ENCODE assay signal across 13 cellular contexts in genomic region chr7:76333388-76334101, GRCh38. TPM values are rescaled to one million over a fixed set of nuclear protein-coding genes. Genes with fewer than 3 reads are reported as not detected.
DNase-seq lines count a peak whose midpoint lies in the region; ATAC-seq and TF ChIP-seq lines count a peak whose summit lies in the region.
"Had no signal": no experiment of that assay in that cellular context is flagged by ENCODE, and none has a peak within 500 bp of the region (broad histone marks: within the 10 kb centered on the region; RNA-seq: fewer than 3 reads in every experiment).

No MANE protein-coding gene starts in this region.

- ATAC-seq in right lobe of liver = peak; percentile 85 to 89 (median 86)
- no peak for ATAC-seq in stimulated activated naive B cell treated with anti-CD40 and anti-IgM and Interleukin-4, amounts not matched to agents 10 μg/mL and 1 μg/mL and 100 μg/mL, for 72 hours (replicated peaks)
- no peak for ATAC-seq in HG03280 (IDR thresholded peaks at IDR 0.05; ENCODE audit: unreplicated experiment)
- no peak for ATAC-seq in HG03521 (IDR thresholded peaks at IDR 0.05; ENCODE audit: unreplicated experiment)
- ATAC-seq in foreskin keratinocyte = no peak
- no peak for ATAC-seq in GM21529 (IDR thresholded peaks at IDR 0.05; ENCODE audit: unreplicated experiment)

- H3K4me3 ChIP-seq in dorsolateral prefrontal cortex = no peak overlapping the region
- no peak overlapping the region for H3K4me3 ChIP-seq in right lobe of liver
- H3K4me3 ChIP-seq: SJCRH30 had no signal

- peaks cover 35 to 56% of the 10 kb centered on the region in 2 donors for H3K4me1 Mint-ChIP-seq in stimulated activated naive B cell treated with anti-CD40 and anti-IgM and Interleukin-4, amounts not matched to agents 10 μg/mL and 1 μg/mL and 100 μg/mL, for 72 hours

- H3K27me3 ChIP-seq in dorsolateral prefrontal cortex (no peaks in the 10 kb centered on the region), right lobe of liver (no peaks in the 10 kb centered on the region), foreskin keratinocyte (no peaks in the 10 kb centered on the region)
- H3K27me3 ChIP-seq: SJCRH30 had no signal

- H3K9me3 ChIP-seq in right lobe of liver = no peaks in the 10 kb centered on the region
- H3K9me3 ChIP-seq: SJCRH30 had no signal

- peak overlapping the region; percentile 85 for H3K27ac Mint-ChIP-seq in stimulated activated naive B cell treated with anti-CD40 and anti-IgM and Interleukin-4, amounts not matched to agents 10 μg/mL and 1 μg/mL and 100 μg/mL, for 72 hours

- WGBS in right lobe of liver (ENCODE audit: insufficient coverage, low coverage, low lambda C conversion rate, missing lambda C conversion rate) = 36% methylated on average over 14 of the region's 14 CpGs

- H3K9me3 Mint-ChIP-seq in stimulated activated naive B cell treated with anti-CD40 and anti-IgM and Interleukin-4, amounts not matched to agents 10 μg/mL and 1 μg/mL and 100 μg/mL, for 72 hours = no peaks in the 10 kb centered on the region

- peaks cover 0 to 14% (median 6%) of the 10 kb centered on the region in 4 donors for H3K36me3 ChIP-seq in right lobe of liver

- H3K27ac ChIP-seq in dorsolateral prefrontal cortex (peak overlapping the region in 32 of 59 donors; percentile 0 to 57 (median 28)), right lobe of liver (peak overlapping the region in 2 of 3 donors; percentile 23 to 38), foreskin keratinocyte (no peak overlapping the region)
- H3K27ac ChIP-seq: SJCRH30 had no signal

- H3K27me3 Mint-ChIP-seq in stimulated activated naive B cell treated with anti-CD40 and anti-IgM and Interleukin-4, amounts not matched to agents 10 μg/mL and 1 μg/mL and 100 μg/mL, for 72 hours = no peaks in the 10 kb centered on the region

- H3K4me3 Mint-ChIP-seq in stimulated activated naive B cell treated with anti-CD40 and anti-IgM and Interleukin-4, amounts not matched to agents 10 μg/mL and 1 μg/mL and 100 μg/mL, for 72 hours = no peak overlapping the region

- no peak for TF ChIP-seq POLR2A in right lobe of liver (IDR thresholded peaks at IDR 0.05)

- H3K4me1 ChIP-seq in right lobe of liver (peaks cover 0 to 48% (median 13%) of the 10 kb centered on the region in 4 donors), foreskin keratinocyte (peaks cover under 1% of the 10 kb centered on the region)
- H3K4me1 ChIP-seq: SJCRH30 had no signal

- peaks cover 24 to 40% of the 10 kb centered on the region in 2 donors for H3K36me3 Mint-ChIP-seq in stimulated activated naive B cell treated with anti-CD40 and anti-IgM and Interleukin-4, amounts not matched to agents 10 μg/mL and 1 μg/mL and 100 μg/mL, for 72 hours

- DNase-seq in NCI-H69 (lab: John Stamatoyannopoulos, UW) = peak; percentile 29
- peak in 2 of 10 donors; percentile 22 to 34 for DNase-seq in dorsolateral prefrontal cortex
- peak in 2 of 3 donors; percentile 41 to 79 for DNase-seq in right lobe of liver
- no peak for DNase-seq in stimulated activated naive B cell treated with anti-CD40 and anti-IgM and Interleukin-4, amounts not matched to agents 10 μg/mL and 1 μg/mL and 100 μg/mL, for 72 hours
- no peak for DNase-seq in foreskin keratinocyte
- DNase-seq: amygdala, COR-L47, mammary epithelial cell, NCI-H2107, SJCRH30 had no signal

- intact Hi-C loops in dorsolateral prefrontal cortex (cut with DNase I) (no loop called here), right lobe of liver (cut with DNase I) (no loop called here)

- no peak for TF ChIP-seq CTCF in dorsolateral prefrontal cortex (IDR thresholded peaks at IDR 0.05 in 54 of 56, conservative IDR thresholded peaks at IDR 0.05 in 2 of 56; ENCODE audit: low read depth in 1 of 56, partially characterized antibody in 56 of 56)
- TF ChIP-seq CTCF in right lobe of liver (IDR thresholded peaks at IDR 0.05) = no peak
- no peak for TF ChIP-seq CTCF in foreskin keratinocyte (conservative IDR thresholded peaks at IDR 0.05)

RNA-seq across cellular contexts. Expression of gene YWHAG, which starts 25.2 kb away (rescaled TPM):
- total RNA-seq in dorsolateral prefrontal cortex (100 to 1,000 TPM; 221 to 937 (median 675) TPM), right lobe of liver (10 to 100 TPM; 43.5 to 69.1 (median 58.4) TPM), foreskin keratinocyte (195 and 216 TPM in 2 replicates)
- 70.5 and 89.6 TPM in 2 replicates for polyA plus RNA-seq in foreskin keratinocyte

RNA-seq across cellular contexts. Expression of gene HSPB1, which starts 31.1 kb away (rescaled TPM):
- total RNA-seq in dorsolateral prefrontal cortex (1,000 to 10,000 TPM in 8 of 120 experiments, 100 to 1,000 TPM in 110, 10 to 100 TPM in 2; 98.5 to 2,404 (median 228) TPM), right lobe of liver (100 to 1,000 TPM in 5 of 6 experiments, 10 to 100 TPM in 1; 64.4 to 275 (median 234) TPM), foreskin keratinocyte (204 and 286 TPM in 2 replicates)
- polyA plus RNA-seq in foreskin keratinocyte = 502 and 562 TPM in 2 replicates

Comparison
In these comparisons a context has a peak if more than half of its experiments do, and no peak if none do; other contexts are left out.
1. DNase-seq: peak in NCI-H69 (single experiment) and right lobe of liver (2 of 3); none in stimulated activated naive B cell treated with anti-CD40 and anti-IgM and Interleukin-4, amounts not matched to agents 10 μg/mL and 1 μg/mL and 100 μg/mL, for 72 hours (single experiment) and foreskin keratinocyte (0 of 2).
2. ATAC-seq: peak in right lobe of liver (4 of 4); none in stimulated activated naive B cell treated with anti-CD40 and anti-IgM and Interleukin-4, amounts not matched to agents 10 μg/mL and 1 μg/mL and 100 μg/mL, for 72 hours (0 of 2), HG03280 (single experiment), HG03521 (single experiment), foreskin keratinocyte (single experiment) and GM21529 (single experiment).